In the genomic region with DNA sequence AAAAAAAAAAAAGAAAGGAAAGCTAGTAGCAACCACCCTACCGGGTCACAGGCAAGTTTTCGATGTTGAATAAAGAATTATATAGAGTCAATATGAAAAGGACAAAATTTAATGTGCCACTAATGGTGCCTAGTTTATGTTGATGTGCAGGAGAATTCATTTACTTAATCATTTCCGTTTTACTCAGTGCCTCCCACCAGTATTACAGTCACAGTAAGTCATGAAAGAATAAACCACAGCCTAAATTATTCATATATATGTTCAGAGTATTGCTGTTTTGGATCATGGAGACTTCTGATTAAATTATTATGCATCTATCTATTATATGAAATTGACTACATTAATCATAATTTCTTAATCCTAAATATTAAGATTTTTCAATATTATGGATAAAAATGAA, we compare ENCODE assay signal across 19 cellular contexts.
"Had no signal": no experiment of that assay in that cellular context is flagged by ENCODE, and none has a peak within 500 bp of the region (broad histone marks: within the 10 kb centered on the region; RNA-seq: fewer than 3 reads in every experiment).

No MANE protein-coding gene starts in this region.

- H3K4me1 ChIP-seq: colonic mucosa had no signal

- H3K27me3 ChIP-seq: colonic mucosa, gastrocnemius medialis, stomach had no signal

- ATAC-seq: esophagus mucosa; gastrocnemius medialis; left lobe of liver; naive thymus-derived CD4-positive, alpha-beta T cell; sciatic nerve had no signal

- H3K27ac ChIP-seq: colonic mucosa, gastrocnemius medialis, stomach, thoracic aorta had no signal

- H3K9me3 ChIP-seq: colonic mucosa, gastrocnemius medialis had no signal

- H3K4me3 ChIP-seq: colonic mucosa, gastrocnemius medialis, stomach, thoracic aorta had no signal

- H3K36me3 ChIP-seq: colonic mucosa, gastrocnemius medialis, stomach, thoracic aorta had no signal

- DNase-seq: colonic mucosa; effector CD4-positive, alpha-beta T cell; endodermal cell; gastrocnemius medialis; glutamatergic neuron; islet precursor cell; mammary epithelial cell; naive thymus-derived CD4-positive, alpha-beta T cell; nephron progenitor cell; posterior cingulate gyrus; stimulated activated CD4-positive, alpha-beta T cell treated with anti-CD3 and anti-CD28 coated beads, Interleukin-2, amount 100 ng/mL, for 24 hours; stimulated activated CD4-positive, alpha-beta T cell treated with anti-CD3 and anti-CD28 coated beads, Interleukin-4, amount 100 ng/mL, for 4 hours; stimulated activated naive CD4-positive, alpha-beta T cell; stomach; substantia nigra had no signal
